Comparison of ENCODE assay signal across 8 cellular contexts in the genomic region with DNA sequence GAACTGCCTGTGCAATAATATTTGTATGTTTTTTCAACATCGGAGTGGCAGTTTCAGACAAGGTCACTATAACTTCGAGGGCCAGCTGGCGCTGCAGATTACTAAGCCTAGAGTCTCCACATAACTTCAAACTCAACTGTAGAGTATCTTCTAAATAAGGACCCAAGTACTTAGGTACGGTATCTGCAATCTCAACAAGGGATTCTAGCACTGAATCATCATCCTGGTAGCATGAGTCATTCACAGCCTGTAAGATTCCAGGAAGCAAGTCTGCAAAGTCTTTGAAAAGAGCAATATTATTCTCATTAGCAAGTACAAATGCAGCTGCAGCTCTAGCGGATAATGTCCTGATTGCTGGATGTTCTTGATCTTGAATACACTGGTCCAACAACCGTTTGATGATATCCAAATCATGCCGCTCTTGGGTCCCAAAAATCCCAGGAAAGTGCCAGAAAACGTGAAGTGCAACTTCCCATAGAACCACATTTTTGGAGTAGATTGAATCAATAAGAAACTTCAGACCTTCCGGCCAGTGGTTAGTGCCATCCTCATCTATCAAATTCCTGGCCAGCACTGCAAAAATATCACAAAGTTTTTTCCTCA. TPM values are rescaled to one million over a fixed set of nuclear protein-coding genes. Genes with fewer than 3 reads are reported as not detected.
DNase-seq lines count a peak whose midpoint lies in the region; ATAC-seq and TF ChIP-seq lines count a peak whose summit lies in the region.

No MANE protein-coding gene starts in this region.

- no peaks in the 10 kb centered on the region for H3K9me3 ChIP-seq in DND-41 (ENCODE audit: insufficient read depth, low read length, severe bottlenecking)
- H3K9me3 ChIP-seq in tibial nerve = no peaks in the 10 kb centered on the region

- TF ChIP-seq CTCF in DND-41 (IDR thresholded peaks at IDR 0.05; ENCODE audit: borderline replicate concordance, extremely low read depth, low read length, poor library complexity, severe bottlenecking) (no peak), cardiac fibroblast (IDR thresholded peaks at IDR 0.05; ENCODE audit: low read depth, low read length) (no peak), lower leg skin (IDR thresholded peaks at IDR 0.05) (no peak), tibial nerve (IDR thresholded peaks at IDR 0.05) (no peak)

- H3K79me2 ChIP-seq in DND-41 (ENCODE audit: insufficient read depth, low read length) = peaks cover 53% of the 10 kb centered on the region

- H3K4me3 ChIP-seq in DND-41 (ENCODE audit: low read depth in 1 of 2, low read length in 2 of 2) (peak overlapping the region; percentile 70 to 89), cardiac fibroblast (replicated peaks in 1 of 2; ENCODE audit: low read depth in 2 of 2, low read length in 2 of 2) (peak overlapping the region; percentile 79 to 88), lower leg skin (ENCODE audit: low read depth, poor library complexity, severe bottlenecking) (peak overlapping the region; percentile 56), tibial nerve (peak overlapping the region; percentile 59 to 83 (median 72))

- H3K9ac ChIP-seq in DND-41 (ENCODE audit: low read depth, low read length) = peak overlapping the region; percentile 64

- intact Hi-C loops in lower leg skin (cut with DNase I; ENCODE audit: low total_unique reads) = no loop called here

- H3K4me1 ChIP-seq in DND-41 (ENCODE audit: insufficient read depth, low read length) (peaks cover 58% of the 10 kb centered on the region), tibial nerve (peaks cover 0 to 44% (median 9%) of the 10 kb centered on the region in 4 donors)

- 28 to 37% methylated on average over 9 of the region's 9 CpGs for WGBS in lower leg skin, 2 donors
- WGBS in tibial nerve, 2 donors = 37 to 41% methylated on average over 9 of the region's 9 CpGs

- H3K27me3 ChIP-seq in DND-41 (ENCODE audit: insufficient read depth, low read length, poor library complexity) = no peaks in the 10 kb centered on the region
- no peaks in the 10 kb centered on the region for H3K27me3 ChIP-seq in tibial nerve

- no peak for TF ChIP-seq EP300 in tibial nerve (IDR thresholded peaks at IDR 0.05)

- peak overlapping the region; percentile 96 for H2AFZ ChIP-seq in DND-41 (ENCODE audit: low read depth, low read length)

- H3K4me2 ChIP-seq in DND-41 (ENCODE audit: insufficient read depth, low read length) = peak overlapping the region; percentile 81

- no peak for TF ChIP-seq POLR2A in lower leg skin (IDR thresholded peaks at IDR 0.05)
- TF ChIP-seq POLR2A in tibial nerve (IDR thresholded peaks at IDR 0.05) = no peak

- ATAC-seq in DND-41 (ENCODE audit: insufficient read depth, low read depth) (no peak), GM19023 (IDR thresholded peaks at IDR 0.05; ENCODE audit: unreplicated experiment) (no peak), GM21737 (IDR thresholded peaks at IDR 0.05; ENCODE audit: unreplicated experiment) (no peak), GM18858 (IDR thresholded peaks at IDR 0.05; ENCODE audit: unreplicated experiment) (no peak)

- peak overlapping the region; percentile 89 for H3K27ac ChIP-seq in DND-41 (ENCODE audit: low read length)
- H3K27ac ChIP-seq in tibial nerve = peak overlapping the region; percentile 71 to 85 (median 80)

- DNase-seq in DND-41 (no peak), MV-4-11 (lab: John Stamatoyannopoulos, UW) (peak; percentile 19), cardiac fibroblast (ENCODE audit: low read depth in 2 of 2) (peak; percentile 45 to 79), lower leg skin (ENCODE audit: low spot score in 2 of 2) (no peak), tibial nerve (ENCODE audit: low spot score in 2 of 2) (no peak)

- peaks cover 29% of the 10 kb centered on the region for H3K36me3 ChIP-seq in DND-41 (ENCODE audit: insufficient read depth, low read length)
- H3K36me3 ChIP-seq in tibial nerve = peaks cover 0 to 35% (median 0%) of the 10 kb centered on the region in 3 donors

- peaks cover 19% of the 10 kb centered on the region; the same call in 1 of the 2 replicates for H4K20me1 ChIP-seq in DND-41 (ENCODE audit: insufficient read depth, low read length)

RNA-seq across cellular contexts. Expression of gene RANBP6, which starts 0.7 kb away (rescaled TPM):
- total RNA-seq in lower leg skin = 10 to 100 TPM; 16.0 to 19.8 (median 17.9) TPM
- total RNA-seq in tibial nerve = 10 to 100 TPM in 3 of 4 donors, 1 to 10 TPM in 1; 8.8 to 19.9 (median 11.5) TPM

Comparison
In these comparisons a context has a peak if more than half of its experiments do, and no peak if none do; other contexts are left out.
1. DNase-seq: peak in MV-4-11 (single experiment) and cardiac fibroblast (2 of 2); none in DND-41 (single experiment), lower leg skin (0 of 2) and tibial nerve (0 of 2).
2. Peak in every context shown above with its lines, with median percentiles within 50 percentile points of each other: H3K4me3 ChIP-seq.